2 cellular contexts compared by ENCODE assay signal in genomic region chr11:32108576-32108975, GRCh38.
TF ChIP-seq lines count a peak whose summit lies in the region.

No MANE protein-coding gene starts in this region.

TF ChIP-seq in GM23338, 12 proteins besides CTCF, POLR2A, EP300 and RAD21:
- TF ChIP-seq STAT1 (IDR thresholded peaks at IDR 0.05; ENCODE audit: unreplicated experiment) (no peak), ZNF114 (CRISPR knock-in tag; IDR thresholded peaks at IDR 0.05) (no peak), EZH2phosphoT487 (IDR thresholded peaks at IDR 0.05; ENCODE audit: unreplicated experiment) (no peak), NANOG (IDR thresholded peaks at IDR 0.05; ENCODE audit: borderline replicate concordance) (no peak), ETS1 (IDR thresholded peaks at IDR 0.05) (no peak), CREB1 (CRISPR knock-in tag; IDR thresholded peaks at IDR 0.05; ENCODE audit: low read depth) (no peak), EZH2 (IDR thresholded peaks at IDR 0.05; ENCODE audit: low read depth, unreplicated experiment) (no peak), JUNB (IDR thresholded peaks at IDR 0.05; ENCODE audit: unreplicated experiment) (no peak), POLR2AphosphoS5 (IDR thresholded peaks at IDR 0.05; ENCODE audit: low read depth) (no peak), ZNF331 (CRISPR knock-in tag; IDR thresholded peaks at IDR 0.05; ENCODE audit: low read depth) (no peak)
- TF ChIP-seq, protein P1, sequence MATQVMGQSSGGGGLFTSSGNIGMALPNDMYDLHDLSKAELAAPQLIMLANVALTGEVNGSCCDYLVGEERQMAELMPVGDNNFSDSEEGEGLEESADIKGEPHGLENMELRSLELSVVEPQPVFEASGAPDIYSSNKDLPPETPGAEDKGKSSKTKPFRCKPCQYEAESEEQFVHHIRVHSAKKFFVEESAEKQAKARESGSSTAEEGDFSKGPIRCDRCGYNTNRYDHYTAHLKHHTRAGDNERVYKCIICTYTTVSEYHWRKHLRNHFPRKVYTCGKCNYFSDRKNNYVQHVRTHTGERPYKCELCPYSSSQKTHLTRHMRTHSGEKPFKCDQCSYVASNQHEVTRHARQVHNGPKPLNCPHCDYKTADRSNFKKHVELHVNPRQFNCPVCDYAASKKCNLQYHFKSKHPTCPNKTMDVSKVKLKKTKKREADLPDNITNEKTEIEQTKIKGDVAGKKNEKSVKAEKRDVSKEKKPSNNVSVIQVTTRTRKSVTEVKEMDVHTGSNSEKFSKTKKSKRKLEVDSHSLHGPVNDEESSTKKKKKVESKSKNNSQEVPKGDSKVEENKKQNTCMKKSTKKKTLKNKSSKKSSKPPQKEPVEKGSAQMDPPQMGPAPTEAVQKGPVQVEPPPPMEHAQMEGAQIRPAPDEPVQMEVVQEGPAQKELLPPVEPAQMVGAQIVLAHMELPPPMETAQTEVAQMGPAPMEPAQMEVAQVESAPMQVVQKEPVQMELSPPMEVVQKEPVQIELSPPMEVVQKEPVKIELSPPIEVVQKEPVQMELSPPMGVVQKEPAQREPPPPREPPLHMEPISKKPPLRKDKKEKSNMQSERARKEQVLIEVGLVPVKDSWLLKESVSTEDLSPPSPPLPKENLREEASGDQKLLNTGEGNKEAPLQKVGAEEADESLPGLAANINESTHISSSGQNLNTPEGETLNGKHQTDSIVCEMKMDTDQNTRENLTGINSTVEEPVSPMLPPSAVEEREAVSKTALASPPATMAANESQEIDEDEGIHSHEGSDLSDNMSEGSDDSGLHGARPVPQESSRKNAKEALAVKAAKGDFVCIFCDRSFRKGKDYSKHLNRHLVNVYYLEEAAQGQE (IDR thresholded peaks at IDR 0.05; ENCODE audit: unreplicated experiment): no peak
- TF ChIP-seq, protein P2, sequence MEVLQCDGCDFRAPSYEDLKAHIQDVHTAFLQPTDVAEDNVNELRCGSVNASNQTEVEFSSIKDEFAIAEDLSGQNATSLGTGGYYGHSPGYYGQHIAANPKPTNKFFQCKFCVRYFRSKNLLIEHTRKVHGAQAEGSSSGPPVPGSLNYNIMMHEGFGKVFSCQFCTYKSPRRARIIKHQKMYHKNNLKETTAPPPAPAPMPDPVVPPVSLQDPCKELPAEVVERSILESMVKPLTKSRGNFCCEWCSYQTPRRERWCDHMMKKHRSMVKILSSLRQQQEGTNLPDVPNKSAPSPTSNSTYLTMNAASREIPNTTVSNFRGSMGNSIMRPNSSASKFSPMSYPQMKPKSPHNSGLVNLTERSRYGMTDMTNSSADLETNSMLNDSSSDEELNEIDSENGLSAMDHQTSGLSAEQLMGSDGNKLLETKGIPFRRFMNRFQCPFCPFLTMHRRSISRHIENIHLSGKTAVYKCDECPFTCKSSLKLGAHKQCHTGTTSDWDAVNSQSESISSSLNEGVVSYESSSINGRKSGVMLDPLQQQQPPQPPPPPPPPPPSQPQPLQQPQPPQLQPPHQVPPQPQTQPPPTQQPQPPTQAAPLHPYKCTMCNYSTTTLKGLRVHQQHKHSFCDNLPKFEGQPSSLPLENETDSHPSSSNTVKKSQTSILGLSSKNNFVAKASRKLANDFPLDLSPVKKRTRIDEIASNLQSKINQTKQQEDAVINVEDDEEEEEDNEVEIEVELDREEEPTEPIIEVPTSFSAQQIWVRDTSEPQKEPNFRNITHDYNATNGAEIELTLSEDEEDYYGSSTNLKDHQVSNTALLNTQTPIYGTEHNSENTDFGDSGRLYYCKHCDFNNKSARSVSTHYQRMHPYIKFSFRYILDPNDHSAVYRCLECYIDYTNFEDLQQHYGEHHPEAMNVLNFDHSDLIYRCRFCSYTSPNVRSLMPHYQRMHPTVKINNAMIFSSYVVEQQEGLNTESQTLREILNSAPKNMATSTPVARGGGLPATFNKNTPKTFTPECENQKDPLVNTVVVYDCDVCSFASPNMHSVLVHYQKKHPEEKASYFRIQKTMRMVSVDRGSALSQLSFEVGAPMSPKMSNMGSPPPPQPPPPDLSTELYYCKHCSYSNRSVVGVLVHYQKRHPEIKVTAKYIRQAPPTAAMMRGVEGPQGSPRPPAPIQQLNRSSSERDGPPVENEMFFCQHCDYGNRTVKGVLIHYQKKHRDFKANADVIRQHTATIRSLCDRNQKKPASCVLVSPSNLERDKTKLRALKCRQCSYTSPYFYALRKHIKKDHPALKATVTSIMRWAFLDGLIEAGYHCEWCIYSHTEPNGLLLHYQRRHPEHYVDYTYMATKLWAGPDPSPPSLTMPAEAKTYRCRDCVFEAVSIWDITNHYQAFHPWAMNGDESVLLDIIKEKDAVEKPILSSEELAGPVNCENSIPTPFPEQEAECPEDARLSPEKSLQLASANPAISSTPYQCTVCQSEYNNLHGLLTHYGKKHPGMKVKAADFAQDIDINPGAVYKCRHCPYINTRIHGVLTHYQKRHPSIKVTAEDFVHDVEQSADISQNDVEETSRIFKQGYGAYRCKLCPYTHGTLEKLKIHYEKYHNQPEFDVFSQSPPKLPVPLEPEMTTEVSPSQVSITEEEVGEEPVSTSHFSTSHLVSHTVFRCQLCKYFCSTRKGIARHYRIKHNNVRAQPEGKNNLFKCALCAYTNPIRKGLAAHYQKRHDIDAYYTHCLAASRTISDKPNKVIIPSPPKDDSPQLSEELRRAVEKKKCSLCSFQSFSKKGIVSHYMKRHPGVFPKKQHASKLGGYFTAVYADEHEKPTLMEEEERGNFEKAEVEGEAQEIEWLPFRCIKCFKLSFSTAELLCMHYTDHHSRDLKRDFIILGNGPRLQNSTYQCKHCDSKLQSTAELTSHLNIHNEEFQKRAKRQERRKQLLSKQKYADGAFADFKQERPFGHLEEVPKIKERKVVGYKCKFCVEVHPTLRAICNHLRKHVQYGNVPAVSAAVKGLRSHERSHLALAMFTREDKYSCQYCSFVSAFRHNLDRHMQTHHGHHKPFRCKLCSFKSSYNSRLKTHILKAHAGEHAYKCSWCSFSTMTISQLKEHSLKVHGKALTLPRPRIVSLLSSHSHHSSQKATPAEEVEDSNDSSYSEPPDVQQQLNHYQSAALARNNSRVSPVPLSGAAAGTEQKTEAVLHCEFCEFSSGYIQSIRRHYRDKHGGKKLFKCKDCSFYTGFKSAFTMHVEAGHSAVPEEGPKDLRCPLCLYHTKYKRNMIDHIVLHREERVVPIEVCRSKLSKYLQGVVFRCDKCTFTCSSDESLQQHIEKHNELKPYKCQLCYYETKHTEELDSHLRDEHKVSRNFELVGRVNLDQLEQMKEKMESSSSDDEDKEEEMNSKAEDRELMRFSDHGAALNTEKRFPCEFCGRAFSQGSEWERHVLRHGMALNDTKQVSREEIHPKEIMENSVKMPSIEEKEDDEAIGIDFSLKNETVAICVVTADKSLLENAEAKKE (CRISPR knock-in tag; IDR thresholded peaks at IDR 0.05): no peak

TF ChIP-seq in GM12878, 131 proteins besides CTCF, POLR2A, EP300 and RAD21:
- TF ChIP-seq SMC3 (IDR thresholded peaks at IDR 0.05; ENCODE audit: borderline replicate concordance, low read length): no peak
- no peak for TF ChIP-seq CHD2 (IDR thresholded peaks at IDR 0.05; ENCODE audit: borderline replicate concordance, low read depth, low read length)
- TF ChIP-seq DPF2 (IDR thresholded peaks at IDR 0.05): no peak
- no peak for TF ChIP-seq MYB (IDR thresholded peaks at IDR 0.05; ENCODE audit: borderline replicate concordance, low read depth, low read length)
- no peak for TF ChIP-seq TCF7 (IDR thresholded peaks at IDR 0.05; ENCODE audit: borderline replicate concordance)
- TF ChIP-seq, protein P3, sequence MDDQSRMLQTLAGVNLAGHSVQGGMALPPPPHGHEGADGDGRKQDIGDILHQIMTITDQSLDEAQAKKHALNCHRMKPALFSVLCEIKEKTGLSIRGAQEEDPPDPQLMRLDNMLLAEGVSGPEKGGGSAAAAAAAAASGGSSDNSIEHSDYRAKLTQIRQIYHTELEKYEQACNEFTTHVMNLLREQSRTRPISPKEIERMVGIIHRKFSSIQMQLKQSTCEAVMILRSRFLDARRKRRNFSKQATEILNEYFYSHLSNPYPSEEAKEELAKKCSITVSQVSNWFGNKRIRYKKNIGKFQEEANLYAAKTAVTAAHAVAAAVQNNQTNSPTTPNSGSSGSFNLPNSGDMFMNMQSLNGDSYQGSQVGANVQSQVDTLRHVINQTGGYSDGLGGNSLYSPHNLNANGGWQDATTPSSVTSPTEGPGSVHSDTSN (IDR thresholded peaks at IDR 0.05; ENCODE audit: insufficient replicate concordance, low read depth, low read length): peak; percentile 29
- no peak for TF ChIP-seq SUZ12 (IDR thresholded peaks at IDR 0.05; ENCODE audit: unreplicated experiment)
- no peak for TF ChIP-seq E2F4 (IDR thresholded peaks at IDR 0.05; ENCODE audit: low read depth, low read length)
- TF ChIP-seq MAX (IDR thresholded peaks at IDR 0.05; ENCODE audit: low read depth, low read length): no peak
- TF ChIP-seq CREB1 (IDR thresholded peaks at IDR 0.05; ENCODE audit: low read depth): no peak
- no peak for TF ChIP-seq RELB (IDR thresholded peaks at IDR 0.05; ENCODE audit: low read depth)
- no peak for TF ChIP-seq ZNF24 (IDR thresholded peaks at IDR 0.05)
- no peak for TF ChIP-seq ASH2L (IDR thresholded peaks at IDR 0.05; ENCODE audit: borderline replicate concordance, low read depth)
- no peak for TF ChIP-seq BCLAF1 (IDR thresholded peaks at IDR 0.05)
- TF ChIP-seq ZNF384 (IDR thresholded peaks at IDR 0.05; ENCODE audit: borderline replicate concordance, low read depth, low read length): no peak
- TF ChIP-seq IRF4 (IDR thresholded peaks at IDR 0.05; ENCODE audit: low read depth, low read length): no peak
- TF ChIP-seq TARDBP (IDR thresholded peaks at IDR 0.05; ENCODE audit: borderline replicate concordance): no peak
- TF ChIP-seq RUNX3 (IDR thresholded peaks at IDR 0.05; ENCODE audit: low read length): peak; percentile 47
TF ChIP-seq in GM12878: peak in this region for 2.
